10 cellular contexts compared by ENCODE assay signal in the genomic region with DNA sequence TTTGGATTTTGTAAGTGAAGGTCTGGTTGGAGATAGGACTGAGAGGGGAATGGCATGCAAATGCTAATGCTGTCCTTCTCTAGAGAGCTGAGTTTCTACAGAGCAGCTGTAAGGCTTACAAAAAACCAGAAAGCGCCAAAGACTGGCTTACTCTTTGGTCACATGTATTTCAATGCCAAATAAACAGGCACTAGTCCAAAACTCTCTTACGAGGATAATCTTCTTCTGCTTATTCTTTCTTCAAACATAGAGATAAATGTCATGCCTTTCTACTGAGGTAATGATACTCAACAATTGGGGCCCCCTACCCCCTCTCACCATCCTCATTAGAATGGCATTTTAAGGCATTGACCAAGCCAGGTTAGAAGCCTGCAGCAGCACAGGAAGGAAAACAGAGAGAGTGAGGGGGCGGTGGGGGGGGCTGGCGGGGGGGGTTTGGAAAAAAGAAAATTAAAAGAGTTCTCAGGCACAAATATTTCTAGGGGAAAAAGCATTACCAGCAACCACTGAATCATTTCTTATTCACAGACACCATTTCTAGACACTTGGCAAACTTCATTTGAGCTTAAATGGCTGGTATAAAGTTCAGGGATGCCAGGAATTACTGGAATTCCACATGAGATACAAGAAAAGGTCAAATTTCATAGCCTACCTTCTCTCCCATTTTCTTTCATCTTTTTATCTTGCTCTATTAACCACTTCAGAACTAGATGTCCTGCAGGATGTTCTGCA. TPM values are rescaled to one million over a fixed set of nuclear protein-coding genes. Genes with fewer than 3 reads are reported as not detected.
DNase-seq lines count a peak whose midpoint lies in the region; ATAC-seq, FAIRE-seq and TF ChIP-seq lines count a peak whose summit lies in the region.
"Had no signal": no experiment of that assay in that cellular context is flagged by ENCODE, and none has a peak within 500 bp of the region (broad histone marks: within the 10 kb centered on the region; RNA-seq: fewer than 3 reads in every experiment).

No MANE protein-coding gene starts in this region.

- no peaks in the 10 kb centered on the region for H3K9me3 ChIP-seq in testis

- peak overlapping the region; percentile 6 for H3K4me3 ChIP-seq in coronary artery
- no peak overlapping the region for H3K4me3 ChIP-seq in testis

- TF ChIP-seq CTCF in coronary artery (IDR thresholded peaks at IDR 0.05) (no peak), testis (IDR thresholded peaks at IDR 0.05) (no peak)

- H3K27ac ChIP-seq in coronary artery (peak overlapping the region; percentile 67 to 72), testis (peak overlapping the region; percentile 3 to 26)

- no peaks in the 10 kb centered on the region for H3K27me3 ChIP-seq in testis

- ATAC-seq in GM19351 (IDR thresholded peaks at IDR 0.05; ENCODE audit: unreplicated experiment) (no peak), GM18867 (IDR thresholded peaks at IDR 0.05; ENCODE audit: unreplicated experiment) (no peak), GM21737 (IDR thresholded peaks at IDR 0.05; ENCODE audit: unreplicated experiment) (no peak)

- H3K36me3 ChIP-seq in testis (ENCODE audit: low read depth, missing control alignments): no peaks in the 10 kb centered on the region

- H3K4me1 ChIP-seq in testis: peaks cover 13% of the 10 kb centered on the region

- 23 to 37% methylated on average over 4 of the region's 4 CpGs for WGBS in testis, 2 donors

- DNase-seq in HTR-8/SVneo (ENCODE audit: insufficient read length, low spot score): peak; percentile 60
- DNase-seq in coronary artery (ENCODE audit: low spot score): no peak
- peak; percentile 94 for DNase-seq in kidney tubule cell (ENCODE audit: low spot score)
- no peak for DNase-seq in testis
- DNase-seq in NCI-H1048 (lab: John Stamatoyannopoulos, UW): no peak
- DNase-seq: NK-92 treated with Interleukin-12 subunit alpha and Interleukin-12 subunit beta, amount 100 ng/mL, for 24 hours had no signal

- intact Hi-C loops in testis (cut with DNase I; ENCODE audit: low total_unique reads): no loop called here

- TF ChIP-seq POLR2A in testis (IDR thresholded peaks at IDR 0.05): no peak

- no peak for FAIRE-seq in HTR-8/SVneo (lab: Jason Lieb, UNC)
- FAIRE-seq: keratinocyte had no signal

RNA-seq across cellular contexts. Expression of a gene that starts 34.0 kb away (rescaled TPM):
- total RNA-seq in testis: 10 to 100 TPM; 49.9 to 72.0 TPM
- 17.6 TPM for polyA plus RNA-seq in testis (ENCODE audit: insufficient read depth, low read depth, low replicate concordance)

Comparison
In these comparisons a context has a peak if more than half of its experiments do, and no peak if none do; other contexts are left out.
1. DNase-seq: peak in HTR-8/SVneo (single experiment) and kidney tubule cell (single experiment); none in coronary artery (single experiment), testis (single experiment) and NCI-H1048 (single experiment).